8 cellular contexts compared by ENCODE assay signal in the genomic region with DNA sequence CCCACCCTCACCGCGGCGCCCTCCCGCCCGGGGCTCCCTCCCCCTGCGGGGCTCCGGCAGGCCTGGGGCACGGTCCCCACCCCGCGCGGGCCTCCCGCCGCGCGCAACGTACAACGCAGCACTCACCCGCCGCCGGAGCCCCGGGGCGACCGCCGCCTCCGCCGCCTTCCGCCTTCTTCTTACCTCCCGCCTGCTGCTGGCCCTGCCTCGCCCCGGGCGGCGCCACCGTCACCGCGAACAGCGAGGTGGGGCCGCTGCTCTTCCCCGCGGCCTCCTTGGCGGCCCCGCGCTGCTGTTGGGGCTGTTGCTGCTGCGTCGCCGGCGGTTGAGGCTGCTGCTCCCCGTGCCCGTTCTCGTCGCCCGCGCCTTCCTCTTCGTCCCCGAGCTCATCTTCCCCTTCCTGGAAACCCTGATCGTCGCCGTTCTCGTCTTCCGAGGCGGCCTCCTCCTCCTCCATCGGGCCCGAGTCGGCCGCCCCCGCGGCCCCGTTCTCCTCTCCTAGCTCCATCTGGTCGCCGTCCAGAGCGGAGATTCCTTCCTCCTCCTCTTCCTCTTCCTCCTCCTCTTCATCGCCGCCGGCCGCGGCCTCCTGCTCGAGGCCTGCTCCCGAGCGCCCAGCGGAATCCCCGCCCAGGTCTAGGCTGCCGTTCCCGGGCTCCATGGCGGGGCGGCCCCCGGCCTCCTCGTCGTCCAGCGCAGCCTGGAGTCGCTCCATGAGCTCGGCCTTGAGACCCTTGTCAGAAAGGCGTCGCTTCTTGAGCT. TPM values are rescaled to one million over a fixed set of nuclear protein-coding genes. Genes with fewer than 3 reads are reported as not detected.
DNase-seq lines count a peak whose midpoint lies in the region; ATAC-seq and TF ChIP-seq lines count a peak whose summit lies in the region.

No MANE protein-coding gene starts in this region.

- intact Hi-C loops in activated B cell treated with CpG ODN at 0.5 μM for 24 hours (cut with micrococcal nuclease) = loop anchor here (1.0 to 10.0 kb wide), 14 partner anchors 28 to 1703 kb away; partner anchors contain the start of genes ADSS2, CNST, COX20 and KIF26B

- H3K9me3 ChIP-seq in neutrophil (no peaks in the 10 kb centered on the region), upper lobe of left lung (no peaks in the 10 kb centered on the region)

- H3K27ac ChIP-seq in neutrophil (peak overlapping the region; percentile 99), upper lobe of left lung (peak overlapping the region; percentile 95 to 100 (median 100))

- H3K27me3 ChIP-seq in neutrophil (no peaks in the 10 kb centered on the region), upper lobe of left lung (no peaks in the 10 kb centered on the region)

- peak; percentile 57 for DNase-seq in activated B cell treated with CpG ODN at 0.5 μM for 24 hours
- DNase-seq in epithelial cell of proximal tubule (ENCODE audit: low read depth) = no peak
- peak; percentile 31 to 91 for DNase-seq in upper lobe of left lung
- no peak for DNase-seq in NCI-H69 (lab: John Stamatoyannopoulos, UW)
- DNase-seq in epidermal melanocyte (ENCODE audit: insufficient read length, low spot score) = no peak

- CTCF ChIA-PET in activated B cell treated with CpG ODN at 0.5 μM for 24 hours (lab: Charles Lee) = interaction anchor here (0.6 to 7.8 kb wide), 10 partner anchors 15 to 179 kb away, joined by 3 to 56 read pairs (median 4); partner anchors contain the start of gene COX20

- 0 to 1% methylated on average over 26 to 51 of the region's 92 CpGs for WGBS in upper lobe of left lung, 2 donors

- H3K27ac Mint-ChIP-seq in activated B cell treated with CpG ODN at 0.5 μM for 24 hours = peak overlapping the region; percentile 98

- ATAC-seq in GM19023 (IDR thresholded peaks at IDR 0.05; ENCODE audit: unreplicated experiment) (peak; percentile 8), HG03045 (IDR thresholded peaks at IDR 0.05; ENCODE audit: unreplicated experiment) (peak; percentile 24), activated B cell treated with CpG ODN at 0.5 μM for 24 hours (ENCODE audit: low read depth) (peak; percentile 51), upper lobe of left lung (ENCODE audit: low FRiP score in 2 of 2) (peak in 1 of 2 donors; percentile 32)

- H3K27me3 Mint-ChIP-seq in activated B cell treated with CpG ODN at 0.5 μM for 24 hours = no peaks in the 10 kb centered on the region

- H3K36me3 ChIP-seq in neutrophil = peaks cover 25% of the 10 kb centered on the region
- peaks cover 14 to 34% (median 15%) of the 10 kb centered on the region in 4 donors for H3K36me3 ChIP-seq in upper lobe of left lung

- peak overlapping the region; percentile 90 for H3K4me3 Mint-ChIP-seq in activated B cell treated with CpG ODN at 0.5 μM for 24 hours

- TF ChIP-seq CTCF in activated B cell treated with CpG ODN at 0.5 μM for 24 hours (IDR thresholded peaks at IDR 0.05) = no peak
- no peak for TF ChIP-seq CTCF in epithelial cell of proximal tubule (conservative IDR thresholded peaks at IDR 0.05; ENCODE audit: low read depth, low read length)
- TF ChIP-seq CTCF in neutrophil (IDR thresholded peaks at IDR 0.05) = no peak
- TF ChIP-seq CTCF in upper lobe of left lung (IDR thresholded peaks at IDR 0.05) = no peak

- TF ChIP-seq POLR2A in upper lobe of left lung (IDR thresholded peaks at IDR 0.05) = no peak

- peaks cover 39 to 44% of the 10 kb centered on the region in 2 experiments for H3K4me1 ChIP-seq in neutrophil (ENCODE audit: control insufficient read depth in 1 of 2, insufficient read depth in 1 of 2, low read depth in 1 of 2, low read length in 1 of 2)
- peaks cover 38 to 44% (median 40%) of the 10 kb centered on the region in 4 donors for H3K4me1 ChIP-seq in upper lobe of left lung

- H3K36me3 Mint-ChIP-seq in activated B cell treated with CpG ODN at 0.5 μM for 24 hours (ENCODE audit: low read depth) = peaks cover 46% of the 10 kb centered on the region

- H3K4me3 ChIP-seq in epithelial cell of proximal tubule (ENCODE audit: low read depth, low read length) (peak overlapping the region; percentile 97), neutrophil (ENCODE audit: low read depth in 1 of 2, low read length in 1 of 2) (peak overlapping the region; percentile 74 to 97), upper lobe of left lung (peak overlapping the region; percentile 71 to 97 (median 87))

- H3K4me1 Mint-ChIP-seq in activated B cell treated with CpG ODN at 0.5 μM for 24 hours = peaks cover 44% of the 10 kb centered on the region

- TF ChIP-seq EP300 in upper lobe of left lung (IDR thresholded peaks at IDR 0.05) = no peak

- POLR2A ChIA-PET in activated B cell treated with CpG ODN at 0.5 μM for 24 hours (lab: Charles Lee) = interaction anchor here (0.5 to 8.8 kb wide), 29 partner anchors 11 to 1609 kb away, joined by 3 to 364 read pairs (median 6); partner anchors contain the start of genes CATSPERE, CEP170 and COX20

- H3K9me3 Mint-ChIP-seq in activated B cell treated with CpG ODN at 0.5 μM for 24 hours = no peaks in the 10 kb centered on the region

RNA-seq across cellular contexts. Expression of gene HNRNPU, which starts 0.7 kb away (rescaled TPM):
- total RNA-seq in activated B cell treated with CpG ODN at 0.5 μM for 24 hours (424 and 428 TPM in 2 replicates), epithelial cell of proximal tubule (409 and 447 TPM in 2 replicates), upper lobe of left lung (100 to 1,000 TPM; 213 to 505 (median 304) TPM)

RNA-seq across cellular contexts. Expression of gene COX20, which starts 28.2 kb away (rescaled TPM):
- 37.1 and 37.6 TPM in 2 replicates for total RNA-seq in activated B cell treated with CpG ODN at 0.5 μM for 24 hours
- total RNA-seq in epithelial cell of proximal tubule = 23.9 and 29.2 TPM in 2 replicates
- 10 to 100 TPM in 5 of 6 donors, 1 to 10 TPM in 1; 9.4 to 35.3 (median 25.6) TPM for total RNA-seq in upper lobe of left lung

Comparison
In these comparisons a context has a peak if more than half of its experiments do, and no peak if none do; other contexts are left out.
1. DNase-seq: peak in activated B cell treated with CpG ODN at 0.5 μM for 24 hours (single experiment) and upper lobe of left lung (2 of 2); none in epithelial cell of proximal tubule (single experiment), NCI-H69 (single experiment) and epidermal melanocyte (single experiment).
2. Peak in every context shown above with its lines, with median percentiles within 50 percentile points of each other: H3K4me3 ChIP-seq.